29 cellular contexts compared by ENCODE assay signal in the genomic region with DNA sequence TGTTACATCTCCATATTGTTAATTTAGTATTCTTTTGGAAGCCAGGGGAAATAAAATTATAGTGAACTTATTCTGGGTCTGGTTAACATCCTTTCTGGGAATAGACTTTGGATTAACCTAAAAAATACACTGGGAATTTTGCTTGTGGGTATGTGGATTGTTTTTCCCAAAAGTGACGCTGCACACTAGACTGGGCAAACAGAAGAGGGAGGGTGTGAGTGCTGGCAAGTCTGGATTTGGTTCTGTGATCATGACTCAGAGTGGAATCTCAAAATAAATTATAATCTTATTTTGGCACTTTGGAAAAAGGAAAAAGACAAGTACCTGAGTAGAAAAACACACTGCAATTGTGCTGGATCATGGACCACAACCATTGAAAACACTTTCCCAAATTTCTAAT. TPM values are rescaled to one million over a fixed set of nuclear protein-coding genes. Genes with fewer than 3 reads are reported as not detected.
DNase-seq lines count a peak whose midpoint lies in the region; FAIRE-seq and TF ChIP-seq lines count a peak whose summit lies in the region.
"Had no signal": no experiment of that assay in that cellular context is flagged by ENCODE, and none has a peak within 500 bp of the region (broad histone marks: within the 10 kb centered on the region; RNA-seq: fewer than 3 reads in every experiment).

No MANE protein-coding gene starts in this region.

- peaks cover 55% of the 10 kb centered on the region for H3K4me1 Mint-ChIP-seq in osteocyte (ENCODE audit: unreplicated experiment)
- no peaks in the 10 kb centered on the region for H3K4me1 Mint-ChIP-seq in activated T-helper 1 cell treated with anti-CD3 and anti-CD28 coated beads, Interleukin-12 subunit alpha, Interleukin-12 subunit beta, Interleukin-2, Interleukin-4 antibody, amounts not matched to agents 30 ng/mL and 10 ng/mL and 1 ng/mL, durations not matched to agents 14 hours and 24 hours and 36 hours (ENCODE audit: low read depth)
- H3K4me1 Mint-ChIP-seq: activated naive CD4-positive, alpha-beta T cell treated with anti-CD3 and anti-CD28 coated beads, Interleukin-2, amount 50 U/mL, for 24 hours; activated T-helper 17 cell treated with anti-CD3 and anti-CD28 coated beads, Interleukin-2, amount 50 U/mL, for 72 hours; CD4-positive, alpha-beta memory T cell; stimulated activated effector memory CD8-positive, alpha-beta T cell treated with anti-CD3 and anti-CD28 coated beads, Interleukin-12 subunit alpha, Interleukin-12 subunit beta, amount 100 ng/mL, for 72 hours had no signal

- intact Hi-C loops in activated T-helper 1 cell treated with anti-CD3 and anti-CD28 coated beads, Interleukin-12 subunit alpha, Interleukin-12 subunit beta, Interleukin-2, Interleukin-4 antibody, amounts not matched to agents 30 ng/mL and 10 ng/mL and 1 ng/mL, durations not matched to agents 14 hours and 24 hours and 36 hours (cut with micrococcal nuclease), result no loop called here

- no peak overlapping the region for H2BK15ac ChIP-seq in neuronal stem cell (ENCODE audit: low read length)

- H3K4me3 Mint-ChIP-seq in osteocyte (ENCODE audit: unreplicated experiment), result peak overlapping the region; percentile 16
- H3K4me3 Mint-ChIP-seq in activated T-helper 1 cell treated with anti-CD3 and anti-CD28 coated beads, Interleukin-12 subunit alpha, Interleukin-12 subunit beta, Interleukin-2, Interleukin-4 antibody, amounts not matched to agents 30 ng/mL and 10 ng/mL and 1 ng/mL, durations not matched to agents 14 hours and 24 hours and 36 hours, result no peak overlapping the region
- H3K4me3 Mint-ChIP-seq: activated CD4-positive, alpha-beta memory T cell treated with anti-CD3 and anti-CD28 coated beads for 36 hours; activated naive CD4-positive, alpha-beta T cell treated with anti-CD3 and anti-CD28 coated beads, Interleukin-2, amount 50 U/mL, for 24 hours; activated T-helper 17 cell treated with anti-CD3 and anti-CD28 coated beads, Interleukin-2, amount 50 U/mL, for 72 hours; CD4-positive, alpha-beta memory T cell; stimulated activated effector memory CD8-positive, alpha-beta T cell treated with anti-CD3 and anti-CD28 coated beads, Interleukin-12 subunit alpha, Interleukin-12 subunit beta, amount 100 ng/mL, for 72 hours had no signal

- no peak for FAIRE-seq in GM19239 (lab: Jason Lieb, UNC)

- no peak overlapping the region for H3K23ac ChIP-seq in neuronal stem cell (ENCODE audit: low read depth, low read length, poor library complexity)

- H3K4me3 ChIP-seq in fibroblast of mammary gland (ENCODE audit: control insufficient read depth, low read depth, low read length) (no peak overlapping the region), neuronal stem cell (ENCODE audit: low read length in 2 of 2) (no peak overlapping the region)
- H3K4me3 ChIP-seq: breast epithelium, colonic mucosa, gastrocnemius medialis, MG63, SJCRH30, spleen had no signal

- no peak overlapping the region for H3K9ac ChIP-seq in neuronal stem cell (ENCODE audit: low read depth, low read length, poor library complexity)

- TF ChIP-seq CTCF in fibroblast of mammary gland (conservative IDR thresholded peaks at IDR 0.05; ENCODE audit: control insufficient read depth, insufficient read depth, low read depth, low read length) (no peak), osteocyte (IDR thresholded peaks at IDR 0.05) (no peak), GM10266 (IDR thresholded peaks at IDR 0.05; ENCODE audit: control insufficient read depth, insufficient read depth, low read depth, missing control alignments) (no peak)

- no peak overlapping the region for H3K18ac ChIP-seq in neuronal stem cell (ENCODE audit: low read length)

- H3K9me3 Mint-ChIP-seq in osteocyte (ENCODE audit: unreplicated experiment), result peaks cover 4% of the 10 kb centered on the region
- H3K9me3 Mint-ChIP-seq in activated T-helper 1 cell treated with anti-CD3 and anti-CD28 coated beads, Interleukin-12 subunit alpha, Interleukin-12 subunit beta, Interleukin-2, Interleukin-4 antibody, amounts not matched to agents 30 ng/mL and 10 ng/mL and 1 ng/mL, durations not matched to agents 14 hours and 24 hours and 36 hours, result no peaks in the 10 kb centered on the region
- H3K9me3 Mint-ChIP-seq: activated CD4-positive, alpha-beta memory T cell treated with anti-CD3 and anti-CD28 coated beads for 36 hours; activated naive CD4-positive, alpha-beta T cell treated with anti-CD3 and anti-CD28 coated beads, Interleukin-2, amount 50 U/mL, for 24 hours; activated T-helper 17 cell treated with anti-CD3 and anti-CD28 coated beads, Interleukin-2, amount 50 U/mL, for 72 hours had no signal

- DNase-seq in LHCN-M2 (ENCODE audit: low read depth) (peak; percentile 50), fibroblast of mammary gland (ENCODE audit: low read depth) (peak; percentile 44), osteocyte (ENCODE audit: extremely low spot score, unreplicated experiment) (no peak), neuronal stem cell (ENCODE audit: low spot score) (no peak), GM19239 (ENCODE audit: insufficient read length, low spot score) (no peak), GM10266 (ENCODE audit: extremely low spot score) (no peak)
- no peak for DNase-seq in activated T-helper 1 cell treated with anti-CD3 and anti-CD28 coated beads, Interleukin-12 subunit alpha, Interleukin-12 subunit beta, Interleukin-2, Interleukin-4 antibody, amounts not matched to agents 30 ng/mL and 10 ng/mL and 1 ng/mL, durations not matched to agents 14 hours and 24 hours and 36 hours (ENCODE audit: low spot score)
- DNase-seq: activated CD4-positive, alpha-beta memory T cell treated with anti-CD3 and anti-CD28 coated beads for 36 hours; activated CD8-positive, alpha-beta memory T cell treated with anti-CD3 and anti-CD28 coated beads, Interleukin-2, amount 50 U/mL, for 48 hours; amygdala; CD4-positive, alpha-beta memory T cell; colonic mucosa; effector CD8-positive, alpha-beta T cell; gastrocnemius medialis; H7; left cardiac atrium; MG63; NCI-H2081 treated with DMSO at 0.1 percent for 48 hours; NCI-H345; NCI-H748 treated with DMSO at 0.1 percent for 48 hours; SJCRH30; spleen; stimulated activated CD4-positive, alpha-beta T cell treated with anti-CD3 and anti-CD28 coated beads, Interleukin-4, amount 100 ng/mL, for 1 hour; substantia nigra; T-helper 1 cell had no signal

- no CpG with 5 or more reads among the region's 1 CpG for WGBS in neuronal stem cell (ENCODE audit: extremely low coverage in 2 of 2, insufficient read length in 2 of 2, insufficient replicate concordance in 1 of 2), 2 donors

- no peaks in the 10 kb centered on the region for H3K36me3 Mint-ChIP-seq in osteocyte (ENCODE audit: unreplicated experiment)
- H3K36me3 Mint-ChIP-seq in activated T-helper 1 cell treated with anti-CD3 and anti-CD28 coated beads, Interleukin-12 subunit alpha, Interleukin-12 subunit beta, Interleukin-2, Interleukin-4 antibody, amounts not matched to agents 30 ng/mL and 10 ng/mL and 1 ng/mL, durations not matched to agents 14 hours and 24 hours and 36 hours (ENCODE audit: low read depth), result no peaks in the 10 kb centered on the region
- H3K36me3 Mint-ChIP-seq: activated CD4-positive, alpha-beta memory T cell treated with anti-CD3 and anti-CD28 coated beads for 36 hours; activated naive CD4-positive, alpha-beta T cell treated with anti-CD3 and anti-CD28 coated beads, Interleukin-2, amount 50 U/mL, for 24 hours; CD4-positive, alpha-beta memory T cell; stimulated activated effector memory CD8-positive, alpha-beta T cell treated with anti-CD3 and anti-CD28 coated beads, Interleukin-12 subunit alpha, Interleukin-12 subunit beta, amount 100 ng/mL, for 72 hours had no signal

- H2BK5ac ChIP-seq in neuronal stem cell (ENCODE audit: low read length), result no peak overlapping the region

- no peak overlapping the region for H3K4me2 ChIP-seq in neuronal stem cell (ENCODE audit: insufficient read depth, low read length, poor library complexity, severe bottlenecking)

- no peak overlapping the region for H3K27ac ChIP-seq in neuronal stem cell (replicated peaks; ENCODE audit: low read length)
- H3K27ac ChIP-seq: breast epithelium, colonic mucosa, gastrocnemius medialis, SJCRH30, spleen had no signal

- no peak overlapping the region for H2BK12ac ChIP-seq in neuronal stem cell (ENCODE audit: low read length)

- H3K27me3 ChIP-seq in neuronal stem cell (ENCODE audit: control insufficient read depth in 3 of 3, insufficient read depth in 3 of 3, low read depth in 1 of 3, low read length in 3 of 3), result no peaks in the 10 kb centered on the region
- H3K27me3 ChIP-seq: breast epithelium, colonic mucosa, gastrocnemius medialis, MG63, SJCRH30, spleen had no signal

- no peaks in the 10 kb centered on the region for H3K79me1 ChIP-seq in neuronal stem cell (ENCODE audit: low read depth, low read length)

- no peaks in the 10 kb centered on the region for H3K9me3 ChIP-seq in neuronal stem cell (replicated peaks in 1 of 2; ENCODE audit: control insufficient read depth in 2 of 2, insufficient read depth in 1 of 2, low read depth in 1 of 2, low read length in 2 of 2)
- H3K9me3 ChIP-seq: breast epithelium, colonic mucosa, gastrocnemius medialis, SJCRH30 had no signal

- H3K4me1 ChIP-seq in neuronal stem cell (ENCODE audit: control insufficient read depth in 2 of 2, insufficient read depth in 1 of 2, low read depth in 1 of 2, low read length in 2 of 2), result no peaks in the 10 kb centered on the region
- H3K4me1 ChIP-seq: breast epithelium, colonic mucosa, gastrocnemius medialis, SJCRH30, spleen had no signal

- H3K27me3 Mint-ChIP-seq in osteocyte (ENCODE audit: unreplicated experiment), result no peaks in the 10 kb centered on the region
- H3K27me3 Mint-ChIP-seq in activated T-helper 1 cell treated with anti-CD3 and anti-CD28 coated beads, Interleukin-12 subunit alpha, Interleukin-12 subunit beta, Interleukin-2, Interleukin-4 antibody, amounts not matched to agents 30 ng/mL and 10 ng/mL and 1 ng/mL, durations not matched to agents 14 hours and 24 hours and 36 hours (ENCODE audit: insufficient read depth), result no peaks in the 10 kb centered on the region
- H3K27me3 Mint-ChIP-seq: activated CD4-positive, alpha-beta memory T cell treated with anti-CD3 and anti-CD28 coated beads for 36 hours; CD4-positive, alpha-beta memory T cell had no signal

- H4K8ac ChIP-seq in neuronal stem cell (ENCODE audit: low read depth, low read length), result no peak overlapping the region

- H4K91ac ChIP-seq in neuronal stem cell (ENCODE audit: low read depth, low read length, poor library complexity), result no peak overlapping the region

- no peak overlapping the region for H2AK5ac ChIP-seq in neuronal stem cell (ENCODE audit: low read depth, low read length)

- peak overlapping the region; percentile 86 for H3K27ac Mint-ChIP-seq in osteocyte (ENCODE audit: unreplicated experiment)
- no peak overlapping the region for H3K27ac Mint-ChIP-seq in activated T-helper 1 cell treated with anti-CD3 and anti-CD28 coated beads, Interleukin-12 subunit alpha, Interleukin-12 subunit beta, Interleukin-2, Interleukin-4 antibody, amounts not matched to agents 30 ng/mL and 10 ng/mL and 1 ng/mL, durations not matched to agents 14 hours and 24 hours and 36 hours
- H3K27ac Mint-ChIP-seq: activated CD4-positive, alpha-beta memory T cell treated with anti-CD3 and anti-CD28 coated beads for 36 hours; activated naive CD4-positive, alpha-beta T cell treated with anti-CD3 and anti-CD28 coated beads, Interleukin-2, amount 50 U/mL, for 24 hours; activated T-helper 17 cell treated with anti-CD3 and anti-CD28 coated beads, Interleukin-2, amount 50 U/mL, for 72 hours; CD4-positive, alpha-beta memory T cell; stimulated activated effector memory CD8-positive, alpha-beta T cell treated with anti-CD3 and anti-CD28 coated beads, Interleukin-12 subunit alpha, Interleukin-12 subunit beta, amount 100 ng/mL, for 72 hours had no signal

- H2AFZ ChIP-seq in neuronal stem cell (ENCODE audit: low read length), result no peak overlapping the region

- H2BK120ac ChIP-seq in neuronal stem cell (ENCODE audit: low read depth, low read length), result no peak overlapping the region

- H3K36me3 ChIP-seq in neuronal stem cell (replicated peaks in 1 of 2; ENCODE audit: control insufficient read depth in 2 of 2, insufficient read depth in 2 of 2, low read length in 2 of 2), result no peaks in the 10 kb centered on the region
- H3K36me3 ChIP-seq: breast epithelium, colonic mucosa, gastrocnemius medialis, MG63, SJCRH30, spleen had no signal

- no peak overlapping the region for H3K4ac ChIP-seq in neuronal stem cell (ENCODE audit: low read length)

- no peak overlapping the region for H3K14ac ChIP-seq in neuronal stem cell (ENCODE audit: low read length)

RNA-seq across cellular contexts. Expression of gene LUM, which starts 15.2 kb away (rescaled TPM):
- 14.9 and 19.1 TPM in 2 replicates for total RNA-seq in LHCN-M2 (2014; rRNA removed)
- 10.6 TPM for polyA plus RNA-seq in LHCN-M2 (2012)
- total RNA-seq in osteocyte, result 473 and 481 TPM in 2 replicates
- polyA plus RNA-seq in neuronal stem cell (2013, experiment 1 of 2), result 0.81 TPM
- 1.2 TPM for polyA plus RNA-seq in neuronal stem cell (2013, experiment 2 of 2)
- total RNA-seq in activated T-helper 1 cell treated with anti-CD3 and anti-CD28 coated beads, Interleukin-12 subunit alpha, Interleukin-12 subunit beta, Interleukin-2, Interleukin-4 antibody, amounts not matched to agents 30 ng/mL and 10 ng/mL and 1 ng/mL, durations not matched to agents 14 hours and 24 hours and 36 hours, result not detected in 2 replicates
- total RNA-seq: activated CD4-positive, alpha-beta memory T cell treated with anti-CD3 and anti-CD28 coated beads for 36 hours; activated T-helper 17 cell treated with anti-CD3 and anti-CD28 coated beads, Interleukin-2, amount 50 U/mL, for 72 hours; CD4-positive, alpha-beta memory T cell; H7 had no signal
- polyA plus RNA-seq: CD4-positive, alpha-beta memory T cell had no signal

RNA-seq across cellular contexts. Expression of gene DCN, which starts 56.1 kb away (rescaled TPM):
- total RNA-seq in LHCN-M2 (2014; rRNA removed), result 447 and 478 TPM in 2 replicates
- polyA plus RNA-seq in LHCN-M2 (2012), result 45.9 TPM
- total RNA-seq in osteocyte, result 2,230 and 2,247 TPM in 2 replicates
- polyA plus RNA-seq in neuronal stem cell (2013, experiment 1 of 2), result not detected
- not detected for polyA plus RNA-seq in neuronal stem cell (2013, experiment 2 of 2)
- not detected in 2 replicates for total RNA-seq in activated T-helper 1 cell treated with anti-CD3 and anti-CD28 coated beads, Interleukin-12 subunit alpha, Interleukin-12 subunit beta, Interleukin-2, Interleukin-4 antibody, amounts not matched to agents 30 ng/mL and 10 ng/mL and 1 ng/mL, durations not matched to agents 14 hours and 24 hours and 36 hours
- total RNA-seq: activated CD4-positive, alpha-beta memory T cell treated with anti-CD3 and anti-CD28 coated beads for 36 hours; activated T-helper 17 cell treated with anti-CD3 and anti-CD28 coated beads, Interleukin-2, amount 50 U/mL, for 72 hours; CD4-positive, alpha-beta memory T cell; H7 had no signal
- polyA plus RNA-seq: CD4-positive, alpha-beta memory T cell had no signal

Comparison
In these comparisons a context has a peak if more than half of its experiments do, and no peak if none do; other contexts are left out.
1. DNase-seq: peak in LHCN-M2 (single experiment) and fibroblast of mammary gland (single experiment); none in osteocyte (single experiment), neuronal stem cell (single experiment), GM19239 (single experiment), activated T-helper 1 cell treated with anti-CD3 and anti-CD28 coated beads, Interleukin-12 subunit alpha, Interleukin-12 subunit beta, Interleukin-2, Interleukin-4 antibody, amounts not matched to agents 30 ng/mL and 10 ng/mL and 1 ng/mL, durations not matched to agents 14 hours and 24 hours and 36 hours (single experiment) and GM10266 (single experiment).
2. RNA of gene LUM, which starts 15.2 kb away (total RNA-seq): 473 to 481 TPM in osteocyte; 14.9 to 19.1 TPM in LHCN-M2 and not detected in activated T-helper 1 cell treated with anti-CD3 and anti-CD28 coated beads, Interleukin-12 subunit alpha, Interleukin-12 subunit beta, Interleukin-2, Interleukin-4 antibody, amounts not matched to agents 30 ng/mL and 10 ng/mL and 1 ng/mL, durations not matched to agents 14 hours and 24 hours and 36 hours; every median in the first group is over 10 times any median in the second.
3. RNA of gene DCN, which starts 56.1 kb away (total RNA-seq): 2,230 to 2,247 TPM in osteocyte and 447 to 478 TPM in LHCN-M2; not detected in activated T-helper 1 cell treated with anti-CD3 and anti-CD28 coated beads, Interleukin-12 subunit alpha, Interleukin-12 subunit beta, Interleukin-2, Interleukin-4 antibody, amounts not matched to agents 30 ng/mL and 10 ng/mL and 1 ng/mL, durations not matched to agents 14 hours and 24 hours and 36 hours; every median in the first group is over 100 times any median in the second.